ENCODE assay signal across 13 cellular contexts in genomic region chr2:111028720-111029119, GRCh38.
DNase-seq lines count a peak whose midpoint lies in the region; ATAC-seq and TF ChIP-seq lines count a peak whose summit lies in the region.
"Had no signal": no experiment of that assay in that cellular context is flagged by ENCODE, and none has a peak within 500 bp of the region (broad histone marks: within the 10 kb centered on the region; RNA-seq: fewer than 3 reads in every experiment).

No MANE protein-coding gene starts in this region.

- no peaks in the 10 kb centered on the region for H3K79me2 ChIP-seq in OCI-LY1 (ENCODE audit: insufficient read depth, low read length)

- no peaks in the 10 kb centered on the region for H3K27me3 Mint-ChIP-seq in CD14-positive monocyte (ENCODE audit: low read depth in 3 of 3)

- H3K9me2 ChIP-seq in OCI-LY1 (ENCODE audit: low read depth, low read length): no peaks in the 10 kb centered on the region

- H3K4me3 ChIP-seq in OCI-LY1 (ENCODE audit: low read depth, low read length, poor library complexity, severe bottlenecking): no peak overlapping the region
- H3K4me3 ChIP-seq: skin epidermis had no signal

- H3K27ac Mint-ChIP-seq in CD14-positive monocyte: peak overlapping the region; percentile 62 to 89 (median 79)
- H3K27ac Mint-ChIP-seq: CD4-positive, alpha-beta T cell; naive thymus-derived CD8-positive, alpha-beta T cell had no signal

- in situ Hi-C loops in GM13977 (cut with MboI; ENCODE audit: low pct_unique_long_range_greater_than_20kb, low sequenced_read_pairs, unreplicated experiment): no loop called here

- DNase-seq in CD14-positive monocyte (ENCODE audit: low spot score) (no peak), GM13977 (ENCODE audit: low spot score) (no peak), DMS114 treated with DMSO at 0.1 percent for 48 hours (lab: John Stamatoyannopoulos, UW; ENCODE audit: unreplicated experiment) (no peak)
- DNase-seq: activated T-cell treated with anti-CD3 and anti-CD28 coated beads, Interleukin-2, amount 50 U/mL, for 48 hours; CD4-positive, alpha-beta T cell; naive thymus-derived CD8-positive, alpha-beta T cell; NCI-H1694 treated with DMSO at 0.1 percent for 48 hours had no signal

- no peaks in the 10 kb centered on the region for H3K4me1 ChIP-seq in OCI-LY1 (ENCODE audit: insufficient read depth, low read length, severe bottlenecking)

- peaks cover 76% of the 10 kb centered on the region for H3K4me1 Mint-ChIP-seq in CD14-positive monocyte

- peaks cover 0 to 3% of the 10 kb centered on the region in 2 donors for H3K36me3 Mint-ChIP-seq in CD14-positive monocyte

- ATAC-seq in esophagus mucosa (peak; percentile 68), HG02798 (IDR thresholded peaks at IDR 0.05; ENCODE audit: poor library complexity, unreplicated experiment) (no peak), HG03442 (IDR thresholded peaks at IDR 0.05; ENCODE audit: unreplicated experiment) (no peak), HG03025 (IDR thresholded peaks at IDR 0.05; ENCODE audit: low FRiP score, unreplicated experiment) (no peak)
- ATAC-seq: naive thymus-derived CD8-positive, alpha-beta T cell had no signal

- no peaks in the 10 kb centered on the region for H4K20me1 ChIP-seq in OCI-LY1 (ENCODE audit: insufficient read depth, low read length)

- no peak overlapping the region for H3K4me2 ChIP-seq in OCI-LY1 (ENCODE audit: low read length)

- no peak overlapping the region for H2AFZ ChIP-seq in OCI-LY1 (ENCODE audit: low read length)

- H3K36me3 ChIP-seq in OCI-LY1 (ENCODE audit: insufficient read depth, low read length): no peaks in the 10 kb centered on the region

- no peak overlapping the region for H3K9ac ChIP-seq in OCI-LY1 (ENCODE audit: low read length)

- intact Hi-C loops in CD14-positive monocyte (cut with micrococcal nuclease): no loop called here

- no peaks in the 10 kb centered on the region for H3K9me3 ChIP-seq in OCI-LY1 (ENCODE audit: low read length)

- TF ChIP-seq CTCF in CD14-positive monocyte (IDR thresholded peaks at IDR 0.05) (peak; percentile 13), GM13977 (IDR thresholded peaks at IDR 0.05; ENCODE audit: extremely low read depth, insufficient read depth, missing control alignments) (peak; percentile 33), OCI-LY1 (IDR thresholded peaks at IDR 0.05; ENCODE audit: low read length) (peak; percentile 20; the same call in 1 of the 2 replicates)

- H3F3A ChIP-seq in OCI-LY1 (ENCODE audit: insufficient read depth, low read length): no peaks in the 10 kb centered on the region

- no peak overlapping the region for H3K27ac ChIP-seq in OCI-LY1 (ENCODE audit: low read depth, low read length, poor library complexity, severe bottlenecking)
- H3K27ac ChIP-seq: skin epidermis had no signal

- H3K9me3 Mint-ChIP-seq in CD14-positive monocyte: peaks cover 0 to 3% (median 2%) of the 10 kb centered on the region in 7 donors

- no peak overlapping the region for H3K4me3 Mint-ChIP-seq in CD14-positive monocyte
- H3K4me3 Mint-ChIP-seq: CD4-positive, alpha-beta T cell; naive thymus-derived CD8-positive, alpha-beta T cell had no signal

- H3K27me3 ChIP-seq in OCI-LY1 (ENCODE audit: insufficient read depth, low read length): 0 out of 2 replicates have a peak, but pooled peaks cover 3% of the 10 kb centered on the region
